In the genomic region with DNA sequence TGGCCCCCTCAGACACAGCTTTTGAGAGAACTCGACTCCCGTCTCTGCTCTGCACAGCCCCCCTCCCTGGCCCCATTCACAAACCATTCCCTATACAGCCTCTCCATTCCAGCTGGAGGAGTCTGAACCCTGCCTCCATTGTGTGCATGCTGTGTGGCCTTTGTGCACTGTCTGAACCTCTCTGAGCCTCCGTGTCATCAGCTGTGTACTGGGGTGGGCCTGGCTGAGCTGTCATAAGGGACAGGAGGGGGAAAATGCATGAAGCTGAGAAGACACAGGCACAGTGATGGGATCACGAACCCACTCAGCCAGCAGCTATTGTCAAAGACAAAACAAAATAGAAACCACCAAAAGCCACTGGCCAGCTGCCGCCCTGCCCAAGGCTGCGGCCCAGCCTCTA, we compare ENCODE assay signal across 1 cellular context.
TF ChIP-seq lines count a peak whose summit lies in the region.

No MANE protein-coding gene starts in this region.

TF ChIP-seq in K562, 482 proteins besides CTCF, POLR2A, EP300 and RAD21 (continued from another document):
- no peak for TF ChIP-seq ZBTB43 (CRISPR knock-in tag; IDR thresholded peaks at IDR 0.05)
- no peak for TF ChIP-seq ZNF263 (CRISPR knock-in tag; IDR thresholded peaks at IDR 0.05; ENCODE audit: borderline replicate concordance)
- TF ChIP-seq IFI16 (CRISPR knock-in tag; IDR thresholded peaks at IDR 0.05): no peak
- TF ChIP-seq MYBL2 (IDR thresholded peaks at IDR 0.05; ENCODE audit: low read depth): no peak
- no peak for TF ChIP-seq MYBL2 (CRISPR knock-in tag; IDR thresholded peaks at IDR 0.05; ENCODE audit: borderline replicate concordance)
- no peak for TF ChIP-seq ZNF12 (CRISPR knock-in tag; IDR thresholded peaks at IDR 0.05)
- TF ChIP-seq DMBX1 (CRISPR knock-in tag; IDR thresholded peaks at IDR 0.05; ENCODE audit: borderline replicate concordance): no peak
- TF ChIP-seq PTRF (tag; IDR thresholded peaks at IDR 0.05): no peak
- no peak for TF ChIP-seq ZNF551 (CRISPR knock-in tag; IDR thresholded peaks at IDR 0.05)
- TF ChIP-seq, protein P1, sequence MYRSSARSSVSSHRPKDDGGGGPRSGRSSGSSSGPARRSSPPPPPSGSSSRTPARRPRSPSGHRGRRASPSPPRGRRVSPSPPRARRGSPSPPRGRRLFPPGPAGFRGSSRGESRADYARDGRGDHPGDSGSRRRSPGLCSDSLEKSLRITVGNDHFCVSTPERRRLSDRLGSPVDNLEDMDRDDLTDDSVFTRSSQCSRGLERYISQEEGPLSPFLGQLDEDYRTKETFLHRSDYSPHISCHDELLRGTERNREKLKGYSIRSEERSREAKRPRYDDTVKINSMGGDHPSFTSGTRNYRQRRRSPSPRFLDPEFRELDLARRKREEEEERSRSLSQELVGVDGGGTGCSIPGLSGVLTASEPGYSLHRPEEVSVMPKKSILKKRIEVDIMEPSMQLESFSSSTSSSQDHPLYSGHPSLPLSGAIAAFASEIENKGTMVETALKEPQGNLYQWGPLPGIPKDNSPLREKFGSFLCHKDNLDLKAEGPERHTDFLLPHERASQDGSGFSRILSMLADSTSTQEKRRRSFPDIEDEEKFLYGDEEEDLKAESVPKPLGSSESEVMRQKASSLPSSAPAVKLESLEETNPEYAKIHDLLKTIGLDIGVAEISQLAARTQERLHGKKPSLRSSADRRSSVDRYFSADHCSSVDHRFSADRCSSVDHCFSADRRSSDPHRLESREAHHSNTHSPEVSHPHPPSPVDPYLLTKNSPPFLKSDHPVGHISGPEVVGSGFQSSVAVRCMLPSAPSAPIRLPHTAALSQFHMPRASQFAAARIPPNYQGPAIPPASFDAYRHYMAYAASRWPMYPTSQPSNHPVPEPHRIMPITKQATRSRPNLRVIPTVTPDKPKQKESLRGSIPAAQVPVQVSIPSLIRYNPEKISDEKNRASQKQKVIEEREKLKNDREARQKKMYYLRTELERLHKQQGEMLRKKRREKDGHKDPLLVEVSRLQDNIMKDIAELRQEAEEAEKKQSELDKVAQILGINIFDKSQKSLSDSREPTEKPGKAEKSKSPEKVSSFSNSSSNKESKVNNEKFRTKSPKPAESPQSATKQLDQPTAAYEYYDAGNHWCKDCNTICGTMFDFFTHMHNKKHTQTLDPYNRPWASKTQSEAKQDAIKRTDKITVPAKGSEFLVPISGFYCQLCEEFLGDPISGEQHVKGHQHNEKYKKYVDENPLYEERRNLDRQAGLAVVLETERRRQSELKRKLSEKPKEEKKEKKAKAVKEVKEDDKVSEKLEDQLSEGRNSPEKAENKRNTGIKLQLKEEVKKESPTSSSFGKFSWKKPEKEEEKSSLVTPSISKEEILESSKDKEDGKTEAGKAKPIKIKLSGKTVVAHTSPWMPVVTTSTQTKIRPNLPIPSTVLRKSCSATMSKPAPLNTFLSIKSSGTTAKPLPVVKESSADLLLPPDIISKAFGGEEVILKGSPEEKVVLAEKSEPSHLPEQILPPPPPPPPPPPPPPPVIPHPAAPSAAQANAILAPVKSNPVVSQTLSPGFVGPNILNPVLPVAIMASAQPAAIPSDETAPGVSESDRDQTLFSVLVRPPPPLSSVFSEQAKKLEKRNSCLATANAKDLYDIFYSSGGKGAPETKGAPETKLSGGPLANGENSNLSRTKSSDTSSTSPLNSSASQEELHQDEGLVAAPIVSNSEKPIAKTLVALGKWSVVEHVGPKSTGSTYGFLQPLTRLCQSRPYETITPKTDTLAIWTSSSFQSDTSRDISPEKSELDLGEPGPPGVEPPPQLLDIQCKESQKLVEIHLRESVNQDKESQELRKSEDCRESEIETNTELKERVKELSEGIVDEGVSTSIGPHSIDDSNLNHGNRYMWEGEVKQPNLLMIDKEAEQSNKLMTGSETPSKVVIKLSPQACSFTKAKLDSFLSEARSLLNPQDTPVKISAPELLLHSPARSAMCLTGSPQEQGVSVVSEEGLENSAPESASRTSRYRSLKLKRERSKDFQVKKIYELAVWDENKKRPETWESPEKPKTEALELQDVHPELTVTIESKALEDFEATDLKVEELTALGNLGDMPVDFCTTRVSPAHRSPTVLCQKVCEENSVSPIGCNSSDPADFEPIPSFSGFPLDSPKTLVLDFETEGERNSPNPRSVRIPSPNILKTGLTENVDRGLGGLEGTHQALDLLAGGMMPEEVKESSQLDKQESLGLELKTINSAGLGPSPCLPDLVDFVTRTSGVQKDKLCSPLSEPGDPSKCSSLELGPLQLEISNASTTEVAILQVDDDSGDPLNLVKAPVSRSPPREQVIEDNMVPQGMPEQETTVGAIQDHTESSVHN (IDR thresholded peaks at IDR 0.05; ENCODE audit: borderline replicate concordance in 1 of 2, low read depth in 1 of 2): no peak
- peak; percentile 40 for TF ChIP-seq PHF20 (IDR thresholded peaks at IDR 0.05; ENCODE audit: partially characterized antibody)
- TF ChIP-seq, protein P2, sequence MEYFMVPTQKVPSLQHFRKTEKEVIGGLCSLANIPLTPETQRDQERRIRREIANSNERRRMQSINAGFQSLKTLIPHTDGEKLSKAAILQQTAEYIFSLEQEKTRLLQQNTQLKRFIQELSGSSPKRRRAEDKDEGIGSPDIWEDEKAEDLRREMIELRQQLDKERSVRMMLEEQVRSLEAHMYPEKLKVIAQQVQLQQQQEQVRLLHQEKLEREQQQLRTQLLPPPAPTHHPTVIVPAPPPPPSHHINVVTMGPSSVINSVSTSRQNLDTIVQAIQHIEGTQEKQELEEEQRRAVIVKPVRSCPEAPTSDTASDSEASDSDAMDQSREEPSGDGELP (CRISPR knock-in tag; IDR thresholded peaks at IDR 0.05; ENCODE audit: borderline replicate concordance): 0 out of 2 replicates have a peak, but pooled peaks have one; percentile 17
- TF ChIP-seq ZKSCAN3 (CRISPR knock-in tag; IDR thresholded peaks at IDR 0.05): no peak
- TF ChIP-seq POLR2B (IDR thresholded peaks at IDR 0.05; ENCODE audit: low read depth, partially characterized antibody): no peak
- no peak for TF ChIP-seq PML (IDR thresholded peaks at IDR 0.05; ENCODE audit: low read length)
- TF ChIP-seq, protein P3, sequence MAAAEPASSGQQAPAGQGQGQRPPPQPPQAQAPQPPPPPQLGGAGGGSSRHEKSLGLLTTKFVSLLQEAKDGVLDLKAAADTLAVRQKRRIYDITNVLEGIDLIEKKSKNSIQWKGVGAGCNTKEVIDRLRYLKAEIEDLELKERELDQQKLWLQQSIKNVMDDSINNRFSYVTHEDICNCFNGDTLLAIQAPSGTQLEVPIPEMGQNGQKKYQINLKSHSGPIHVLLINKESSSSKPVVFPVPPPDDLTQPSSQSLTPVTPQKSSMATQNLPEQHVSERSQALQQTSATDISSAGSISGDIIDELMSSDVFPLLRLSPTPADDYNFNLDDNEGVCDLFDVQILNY (CRISPR knock-in tag; IDR thresholded peaks at IDR 0.05): no peak
- TF ChIP-seq, protein P4, sequence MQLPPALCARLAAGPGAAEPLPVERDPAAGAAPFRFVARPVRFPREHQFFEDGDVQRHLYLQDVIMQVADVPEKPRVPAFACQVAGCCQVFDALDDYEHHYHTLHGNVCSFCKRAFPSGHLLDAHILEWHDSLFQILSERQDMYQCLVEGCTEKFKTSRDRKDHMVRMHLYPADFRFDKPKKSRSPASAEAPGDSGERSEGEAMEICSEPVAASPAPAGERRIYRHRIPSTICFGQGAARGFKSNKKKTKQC (CRISPR knock-in tag; IDR thresholded peaks at IDR 0.05): no peak
- TF ChIP-seq HES1 (IDR thresholded peaks at IDR 0.05; ENCODE audit: low read depth): no peak
- peak; percentile 94 for TF ChIP-seq BCOR (IDR thresholded peaks at IDR 0.05)
- peak; percentile 94 for TF ChIP-seq RBM25 (IDR thresholded peaks at IDR 0.05; ENCODE audit: low read depth, low read length, severe bottlenecking)
- TF ChIP-seq ZBTB1 (CRISPR knock-in tag; IDR thresholded peaks at IDR 0.05; ENCODE audit: borderline replicate concordance, low read depth): no peak
- no peak for TF ChIP-seq SREBF1 (IDR thresholded peaks at IDR 0.05; ENCODE audit: borderline replicate concordance, low read depth, low read length)
- no peak for TF ChIP-seq PBX2 (CRISPR knock-in tag; IDR thresholded peaks at IDR 0.05; ENCODE audit: low read depth)
- TF ChIP-seq PBX2 (tag; conservative IDR thresholded peaks at IDR 0.05; ENCODE audit: low read depth): no peak
